ENCODE assay signal across 7 cellular contexts in the genomic region with DNA sequence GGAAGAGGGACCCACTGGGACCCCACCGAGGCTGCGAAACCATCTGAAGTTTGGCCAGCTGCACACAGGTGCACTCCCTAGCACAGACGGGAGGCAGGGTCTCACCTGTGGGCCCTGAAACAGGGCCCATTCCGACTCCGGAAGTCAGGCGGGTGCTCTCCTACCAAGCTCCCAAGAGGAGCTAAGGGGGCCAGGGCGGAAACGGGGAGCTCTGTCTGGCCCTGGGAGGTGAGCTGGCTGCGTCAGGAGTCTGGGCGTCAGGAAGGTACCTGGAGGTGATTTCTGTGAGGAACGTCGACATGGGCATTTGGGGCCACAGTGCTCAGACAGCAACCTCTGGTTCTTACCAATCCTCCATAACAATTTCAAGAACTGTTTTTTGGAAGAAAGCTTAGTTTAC.
"Had no signal": no experiment of that assay in that cellular context is flagged by ENCODE, and none has a peak within 500 bp of the region (broad histone marks: within the 10 kb centered on the region; RNA-seq: fewer than 3 reads in every experiment).

No MANE protein-coding gene starts in this region.

- H3K4me1 ChIP-seq: HAP-1 had no signal

- DNase-seq: GM23248, GOT3, H7, H9, HFFc6 had no signal

- H3K9me3 Mint-ChIP-seq: H9 had no signal

- H3K27ac Mint-ChIP-seq: GM23338, HFFc6 had no signal

- H3K9ac ChIP-seq: GM23248 had no signal

- H3K9me3 ChIP-seq: HAP-1 had no signal

- H3K4me3 Mint-ChIP-seq: GM23338, H9, HFFc6 had no signal

- H3K4me3 ChIP-seq: GM23248, GM23338, HAP-1 had no signal

- H2AFZ ChIP-seq: GM23248, GM23338 had no signal

- H3K36me3 ChIP-seq: HAP-1 had no signal

- H3K4me2 ChIP-seq: GM23338 had no signal

- H3K27ac ChIP-seq: GM23248 had no signal
